In the genomic region with DNA sequence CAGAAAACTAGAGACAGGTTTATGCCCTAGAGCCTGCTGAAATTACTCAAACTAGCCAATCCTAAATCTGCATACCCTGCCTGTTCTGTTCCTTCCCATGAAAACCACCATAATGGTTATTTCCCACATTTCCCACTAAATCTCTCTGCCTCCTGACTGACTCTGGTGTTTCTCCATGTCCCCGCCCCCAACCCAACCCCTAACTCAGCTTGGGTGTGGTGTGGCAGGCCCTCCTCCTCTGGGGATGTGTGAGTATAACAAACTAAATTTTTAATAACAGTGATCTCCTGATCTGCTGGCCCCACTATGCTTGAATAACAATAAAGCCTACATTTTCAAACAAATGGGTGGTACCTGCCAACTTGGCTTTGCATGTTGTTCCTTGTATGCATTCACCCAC, we compare ENCODE assay signal across 22 cellular contexts. TPM values are rescaled to one million over a fixed set of nuclear protein-coding genes. Genes with fewer than 3 reads are reported as not detected.
DNase-seq lines count a peak whose midpoint lies in the region; ATAC-seq, FAIRE-seq and TF ChIP-seq lines count a peak whose summit lies in the region.
"Had no signal": no experiment of that assay in that cellular context is flagged by ENCODE, and none has a peak within 500 bp of the region (broad histone marks: within the 10 kb centered on the region; RNA-seq: fewer than 3 reads in every experiment).

No MANE protein-coding gene starts in this region.

- peaks cover 28% of the 10 kb centered on the region for H3K9me3 Mint-ChIP-seq in WTC11

- ATAC-seq in WTC11: peak; percentile 86
- ATAC-seq: A549; CD8-positive, alpha-beta T cell; GM12878 had no signal

- no peaks in the 10 kb centered on the region for H3K36me3 ChIP-seq in H7 (replicated peaks; ENCODE audit: control insufficient read depth, insufficient read depth, low read length)
- H3K36me3 ChIP-seq: BLaER1 treated with 17β-estradiol and CSF1 and Interleukin-3, amounts not matched to agents 10 nM and 100 nM had no signal

- TF ChIP-seq CTCF in WTC11 (IDR thresholded peaks at IDR 0.05) (no peak), D721Med (IDR thresholded peaks at IDR 0.05; ENCODE audit: insufficient read depth, missing control alignments) (no peak)

- no peak overlapping the region for H3K4me3 ChIP-seq in H7 (ENCODE audit: insufficient read depth, low read depth, low read length)
- H3K4me3 ChIP-seq: A549; BLaER1 treated with 17β-estradiol and CSF1 and Interleukin-3, amounts not matched to agents 10 nM and 100 nM; GM12878 had no signal

- CTCF ChIA-PET in WTC11 (lab: Charles Lee): interaction anchor here (1.2 kb wide), 1 partner anchor 31 kb away, joined by 3 read pairs; no protein-coding TSS in a partner anchor

- H3K27me3 ChIP-seq in H7 (ENCODE audit: control insufficient read depth, insufficient read depth, low read length): no peaks in the 10 kb centered on the region
- H3K27me3 ChIP-seq: BLaER1 treated with 17β-estradiol and CSF1 and Interleukin-3, amounts not matched to agents 10 nM and 100 nM had no signal

- no peak for FAIRE-seq in D721Med (lab: Jason Lieb, UNC)
- FAIRE-seq: A549, GM12878, GM12892, GM18507 had no signal

- peak; percentile 27 for DNase-seq in ELF-1 (ENCODE audit: low read depth, low spot score)
- peak; percentile 16 for DNase-seq in H7
- no peak for DNase-seq in WTC11 (ENCODE audit: low spot score)
- no peak for DNase-seq in activated CD4-positive, alpha-beta T cell treated with anti-CD3 and anti-CD28 coated beads, Interleukin-2, amount 50 U/mL, for 48 hours
- no peak for DNase-seq in stimulated activated CD4-positive, alpha-beta T cell treated with anti-CD3 and anti-CD28 coated beads, Interleukin-4, amount 100 ng/mL, for 4 hours
- no peak for DNase-seq in D721Med (ENCODE audit: insufficient read length, low spot score)
- DNase-seq: AML-193; Caco-2; Calu3; CD4-positive, alpha-beta T cell; CD8-positive, alpha-beta T cell; DMS 273 treated with DMSO at 0.1 percent for 48 hours; DMS79 treated with DMSO at 0.1 percent for 48 hours; GDM1 had no signal

- H3K27ac Mint-ChIP-seq in WTC11: 0 out of 2 replicates have a peak overlapping the region, but pooled peaks have one; percentile 33
- H3K27ac Mint-ChIP-seq: B cell; CD4-positive, alpha-beta T cell; CD8-positive, alpha-beta T cell had no signal

- peaks cover 3% of the 10 kb centered on the region; the same call in 1 of the 2 replicates for H3K36me3 Mint-ChIP-seq in WTC11
- H3K36me3 Mint-ChIP-seq: CD8-positive, alpha-beta T cell had no signal

- POLR2A ChIA-PET in WTC11 (lab: Charles Lee): no interaction called here

- no peaks in the 10 kb centered on the region for H3K27me3 Mint-ChIP-seq in WTC11 (ENCODE audit: low read depth)

- no peak overlapping the region for H3K4me3 Mint-ChIP-seq in WTC11
- H3K4me3 Mint-ChIP-seq: B cell; CD4-positive, alpha-beta T cell; CD8-positive, alpha-beta T cell had no signal

- peaks cover 14% of the 10 kb centered on the region for H3K4me1 Mint-ChIP-seq in WTC11
- H3K4me1 Mint-ChIP-seq: B cell had no signal

TF ChIP-seq in WTC11, 78 proteins besides CTCF, POLR2A, EP300 and RAD21:
- no peak for TF ChIP-seq NFYB (CRISPR knock-in tag; conservative IDR thresholded peaks at IDR 0.05; ENCODE audit: low read depth)
- TF ChIP-seq GTF2I (CRISPR knock-in tag; conservative IDR thresholded peaks at IDR 0.05): no peak
- no peak for TF ChIP-seq FOXK1 (CRISPR knock-in tag; IDR thresholded peaks at IDR 0.05)
- TF ChIP-seq, protein P1, sequence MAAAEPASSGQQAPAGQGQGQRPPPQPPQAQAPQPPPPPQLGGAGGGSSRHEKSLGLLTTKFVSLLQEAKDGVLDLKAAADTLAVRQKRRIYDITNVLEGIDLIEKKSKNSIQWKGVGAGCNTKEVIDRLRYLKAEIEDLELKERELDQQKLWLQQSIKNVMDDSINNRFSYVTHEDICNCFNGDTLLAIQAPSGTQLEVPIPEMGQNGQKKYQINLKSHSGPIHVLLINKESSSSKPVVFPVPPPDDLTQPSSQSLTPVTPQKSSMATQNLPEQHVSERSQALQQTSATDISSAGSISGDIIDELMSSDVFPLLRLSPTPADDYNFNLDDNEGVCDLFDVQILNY (CRISPR knock-in tag; IDR thresholded peaks at IDR 0.05): no peak
- TF ChIP-seq, protein P2, sequence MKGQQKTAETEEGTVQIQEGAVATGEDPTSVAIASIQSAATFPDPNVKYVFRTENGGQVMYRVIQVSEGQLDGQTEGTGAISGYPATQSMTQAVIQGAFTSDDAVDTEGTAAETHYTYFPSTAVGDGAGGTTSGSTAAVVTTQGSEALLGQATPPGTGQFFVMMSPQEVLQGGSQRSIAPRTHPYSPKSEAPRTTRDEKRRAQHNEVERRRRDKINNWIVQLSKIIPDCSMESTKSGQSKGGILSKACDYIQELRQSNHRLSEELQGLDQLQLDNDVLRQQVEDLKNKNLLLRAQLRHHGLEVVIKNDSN (CRISPR knock-in tag; IDR thresholded peaks at IDR 0.05): no peak
- TF ChIP-seq, protein P3, sequence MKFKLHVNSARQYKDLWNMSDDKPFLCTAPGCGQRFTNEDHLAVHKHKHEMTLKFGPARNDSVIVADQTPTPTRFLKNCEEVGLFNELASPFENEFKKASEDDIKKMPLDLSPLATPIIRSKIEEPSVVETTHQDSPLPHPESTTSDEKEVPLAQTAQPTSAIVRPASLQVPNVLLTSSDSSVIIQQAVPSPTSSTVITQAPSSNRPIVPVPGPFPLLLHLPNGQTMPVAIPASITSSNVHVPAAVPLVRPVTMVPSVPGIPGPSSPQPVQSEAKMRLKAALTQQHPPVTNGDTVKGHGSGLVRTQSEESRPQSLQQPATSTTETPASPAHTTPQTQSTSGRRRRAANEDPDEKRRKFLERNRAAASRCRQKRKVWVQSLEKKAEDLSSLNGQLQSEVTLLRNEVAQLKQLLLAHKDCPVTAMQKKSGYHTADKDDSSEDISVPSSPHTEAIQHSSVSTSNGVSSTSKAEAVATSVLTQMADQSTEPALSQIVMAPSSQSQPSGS (CRISPR knock-in tag; IDR thresholded peaks at IDR 0.05; ENCODE audit: borderline replicate concordance, low read depth): no peak
- no peak for TF ChIP-seq ZNF219 (CRISPR knock-in tag; IDR thresholded peaks at IDR 0.05; ENCODE audit: borderline replicate concordance)
- TF ChIP-seq, protein P4, sequence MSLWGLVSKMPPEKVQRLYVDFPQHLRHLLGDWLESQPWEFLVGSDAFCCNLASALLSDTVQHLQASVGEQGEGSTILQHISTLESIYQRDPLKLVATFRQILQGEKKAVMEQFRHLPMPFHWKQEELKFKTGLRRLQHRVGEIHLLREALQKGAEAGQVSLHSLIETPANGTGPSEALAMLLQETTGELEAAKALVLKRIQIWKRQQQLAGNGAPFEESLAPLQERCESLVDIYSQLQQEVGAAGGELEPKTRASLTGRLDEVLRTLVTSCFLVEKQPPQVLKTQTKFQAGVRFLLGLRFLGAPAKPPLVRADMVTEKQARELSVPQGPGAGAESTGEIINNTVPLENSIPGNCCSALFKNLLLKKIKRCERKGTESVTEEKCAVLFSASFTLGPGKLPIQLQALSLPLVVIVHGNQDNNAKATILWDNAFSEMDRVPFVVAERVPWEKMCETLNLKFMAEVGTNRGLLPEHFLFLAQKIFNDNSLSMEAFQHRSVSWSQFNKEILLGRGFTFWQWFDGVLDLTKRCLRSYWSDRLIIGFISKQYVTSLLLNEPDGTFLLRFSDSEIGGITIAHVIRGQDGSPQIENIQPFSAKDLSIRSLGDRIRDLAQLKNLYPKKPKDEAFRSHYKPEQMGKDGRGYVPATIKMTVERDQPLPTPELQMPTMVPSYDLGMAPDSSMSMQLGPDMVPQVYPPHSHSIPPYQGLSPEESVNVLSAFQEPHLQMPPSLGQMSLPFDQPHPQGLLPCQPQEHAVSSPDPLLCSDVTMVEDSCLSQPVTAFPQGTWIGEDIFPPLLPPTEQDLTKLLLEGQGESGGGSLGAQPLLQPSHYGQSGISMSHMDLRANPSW (CRISPR knock-in tag; conservative IDR thresholded peaks at IDR 0.05; ENCODE audit: low read depth): no peak
- TF ChIP-seq E2F1 (CRISPR knock-in tag; IDR thresholded peaks at IDR 0.05): no peak
- TF ChIP-seq KAT7 (CRISPR knock-in tag; IDR thresholded peaks at IDR 0.05; ENCODE audit: borderline replicate concordance): no peak
- TF ChIP-seq JUN (CRISPR knock-in tag; IDR thresholded peaks at IDR 0.05): no peak
- TF ChIP-seq ERG (CRISPR knock-in tag; IDR thresholded peaks at IDR 0.05): no peak

RNA-seq across cellular contexts. Expression of gene C4orf54, which starts 35.5 kb away (rescaled TPM):
- total RNA-seq in H7 (2014; rRNA removed; shearing (Covaris generic)): not detected in 2 replicates
- not detected in 3 replicates for total RNA-seq in WTC11 (2021)
- total RNA-seq: A172; B cell; Caco-2; Calu3; CD4-positive, alpha-beta T cell; CD8-positive, alpha-beta T cell; G401; GM12878 had no signal

Comparison
In these comparisons a context has a peak if more than half of its experiments do, and no peak if none do; other contexts are left out.
1. DNase-seq: peak in ELF-1 (single experiment) and H7 (single experiment); none in WTC11 (single experiment), activated CD4-positive, alpha-beta T cell treated with anti-CD3 and anti-CD28 coated beads, Interleukin-2, amount 50 U/mL, for 48 hours (0 of 2), stimulated activated CD4-positive, alpha-beta T cell treated with anti-CD3 and anti-CD28 coated beads, Interleukin-4, amount 100 ng/mL, for 4 hours (0 of 2) and D721Med (single experiment).